ENCODE assay signal across 8 cellular contexts in the genomic region with DNA sequence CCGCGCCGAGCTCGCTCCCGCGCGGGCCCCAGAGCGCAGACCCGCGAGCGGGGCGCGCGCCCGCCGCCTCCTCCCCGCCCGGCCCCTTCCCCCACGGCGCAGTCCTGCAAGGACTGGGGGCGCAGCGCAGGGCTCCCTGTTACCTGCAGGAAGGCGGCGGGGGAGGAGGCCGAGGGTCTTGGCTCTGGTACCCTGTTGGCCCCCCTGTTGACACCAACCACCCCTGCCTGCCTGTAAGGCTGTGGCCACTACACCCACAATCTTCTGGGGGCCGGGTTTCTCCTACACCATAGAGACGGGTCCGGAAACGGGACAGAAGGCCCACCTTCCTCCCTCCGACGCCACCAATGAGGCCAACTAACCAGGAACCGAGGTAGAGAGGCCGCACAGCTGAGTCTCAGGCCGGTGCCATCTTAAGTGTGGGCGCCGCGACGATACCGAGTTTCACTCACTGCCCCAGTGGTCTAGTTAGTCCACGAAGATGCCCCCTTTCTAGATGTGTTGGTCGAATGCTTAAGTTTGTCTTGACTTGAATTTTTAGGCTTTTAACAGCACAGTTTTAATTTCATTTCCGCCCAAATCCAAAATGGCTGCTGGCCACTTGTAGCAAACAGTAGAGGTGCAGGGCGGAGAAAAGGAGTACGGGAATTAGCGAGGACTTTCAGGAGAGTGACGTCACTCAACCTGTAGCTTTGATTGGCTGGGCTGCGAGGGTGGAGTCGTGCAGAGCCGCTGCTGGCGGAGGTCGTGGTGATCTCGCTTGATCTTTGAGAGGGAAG. TPM values are rescaled to one million over a fixed set of nuclear protein-coding genes. Genes with fewer than 3 reads are reported as not detected.
DNase-seq lines count a peak whose midpoint lies in the region; TF ChIP-seq lines count a peak whose summit lies in the region.

A gene with protein sequence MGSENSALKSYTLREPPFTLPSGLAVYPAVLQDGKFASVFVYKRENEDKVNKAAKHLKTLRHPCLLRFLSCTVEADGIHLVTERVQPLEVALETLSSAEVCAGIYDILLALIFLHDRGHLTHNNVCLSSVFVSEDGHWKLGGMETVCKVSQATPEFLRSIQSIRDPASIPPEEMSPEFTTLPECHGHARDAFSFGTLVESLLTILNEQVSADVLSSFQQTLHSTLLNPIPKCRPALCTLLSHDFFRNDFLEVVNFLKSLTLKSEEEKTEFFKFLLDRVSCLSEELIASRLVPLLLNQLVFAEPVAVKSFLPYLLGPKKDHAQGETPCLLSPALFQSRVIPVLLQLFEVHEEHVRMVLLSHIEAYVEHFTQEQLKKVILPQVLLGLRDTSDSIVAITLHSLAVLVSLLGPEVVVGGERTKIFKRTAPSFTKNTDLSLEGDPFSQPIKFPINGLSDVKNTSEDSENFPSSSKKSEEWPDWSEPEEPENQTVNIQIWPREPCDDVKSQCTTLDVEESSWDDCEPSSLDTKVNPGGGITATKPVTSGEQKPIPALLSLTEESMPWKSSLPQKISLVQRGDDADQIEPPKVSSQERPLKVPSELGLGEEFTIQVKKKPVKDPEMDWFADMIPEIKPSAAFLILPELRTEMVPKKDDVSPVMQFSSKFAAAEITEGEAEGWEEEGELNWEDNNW (minus strand): TSS at position 252 of the 779 bp plus-strand sequence. CDS start 5,056 bp downstream, outside the sequence.

- H3K4me3 ChIP-seq in H7 (ENCODE audit: insufficient read depth, low read depth, low read length): peak within 1 kb of the TSS; percentile 90
- H3K4me3 ChIP-seq in fibroblast of the aortic adventitia (ENCODE audit: low read depth, low read length): peak within 1 kb of the TSS; percentile 88

- H3K27me3 Mint-ChIP-seq in nephron (ENCODE audit: low read depth): no peaks in the 10 kb centered on the region
- H3K27me3 Mint-ChIP-seq in stimulated activated naive CD8-positive, alpha-beta T cell treated with anti-CD3 and anti-CD28 coated beads, Interleukin-15, Interleukin-2, amounts not matched to agents 100 ng/mL and 50 ng/mL, for 24 hours: peaks cover 7% of the 10 kb centered on the region

- TF ChIP-seq CTCF in fibroblast of the aortic adventitia (IDR thresholded peaks at IDR 0.05; ENCODE audit: insufficient read depth, low read length) (no peak), nephron (IDR thresholded peaks at IDR 0.05; ENCODE audit: unreplicated experiment in 3 of 3) (no peak)

- H3K4me1 Mint-ChIP-seq in nephron: peaks cover 28% of the 10 kb centered on the region
- peaks cover 44% of the 10 kb centered on the region for H3K4me1 Mint-ChIP-seq in stimulated activated naive CD8-positive, alpha-beta T cell treated with anti-CD3 and anti-CD28 coated beads, Interleukin-15, Interleukin-2, amounts not matched to agents 100 ng/mL and 50 ng/mL, for 24 hours (ENCODE audit: low read depth)

- no peaks in the 10 kb centered on the region for H3K9me3 Mint-ChIP-seq in nephron
- H3K9me3 Mint-ChIP-seq in stimulated activated naive CD8-positive, alpha-beta T cell treated with anti-CD3 and anti-CD28 coated beads, Interleukin-15, Interleukin-2, amounts not matched to agents 100 ng/mL and 50 ng/mL, for 24 hours: no peaks in the 10 kb centered on the region

- H3K36me3 Mint-ChIP-seq in nephron (ENCODE audit: low read depth): peaks cover 1% of the 10 kb centered on the region
- H3K36me3 Mint-ChIP-seq in stimulated activated naive CD8-positive, alpha-beta T cell treated with anti-CD3 and anti-CD28 coated beads, Interleukin-15, Interleukin-2, amounts not matched to agents 100 ng/mL and 50 ng/mL, for 24 hours (ENCODE audit: low read depth): peaks cover 4% of the 10 kb centered on the region

- H3K36me3 ChIP-seq in H7 (replicated peaks; ENCODE audit: control insufficient read depth, insufficient read depth, low read length): no peaks in the 10 kb centered on the region

- peak; percentile 98 for DNase-seq in ELF-1 (ENCODE audit: low read depth, low spot score)
- peak; percentile 94 for DNase-seq in H7
- DNase-seq in M059J (ENCODE audit: low read depth): peak; percentile 97
- peak; percentile 94 to 95 for DNase-seq in SHP77 (lab: John Stamatoyannopoulos, UW)
- peak; percentile 95 for DNase-seq in activated effector memory CD4-positive, alpha-beta T cell treated with anti-CD3 and anti-CD28 coated beads, Interleukin-2, amount 50 U/mL, for 16 hours
- DNase-seq in fibroblast of the aortic adventitia (ENCODE audit: low read depth): peak; percentile 99

- peak within 1 kb of the TSS; percentile 83 to 95 (median 92) for H3K4me3 Mint-ChIP-seq in nephron
- H3K4me3 Mint-ChIP-seq in stimulated activated naive CD8-positive, alpha-beta T cell treated with anti-CD3 and anti-CD28 coated beads, Interleukin-15, Interleukin-2, amounts not matched to agents 100 ng/mL and 50 ng/mL, for 24 hours: peak within 1 kb of the TSS; percentile 86

- H3K27ac Mint-ChIP-seq in nephron: peak within 1 kb of the TSS; percentile 99
- H3K27ac Mint-ChIP-seq in stimulated activated naive CD8-positive, alpha-beta T cell treated with anti-CD3 and anti-CD28 coated beads, Interleukin-15, Interleukin-2, amounts not matched to agents 100 ng/mL and 50 ng/mL, for 24 hours: peak within 1 kb of the TSS; percentile 100

- H3K27me3 ChIP-seq in H7 (ENCODE audit: control insufficient read depth, insufficient read depth, low read length): peaks cover 4% of the 10 kb centered on the region; the same call in 1 of the 2 replicates

RNA-seq across cellular contexts. Expression of the gene that starts here (rescaled TPM):
- total RNA-seq in H7 (2014; rRNA removed; shearing (Covaris generic)): 5.9 and 8.5 TPM in 2 replicates
- 2.9 and 7.8 TPM in 2 replicates for total RNA-seq in M059J (2014; rRNA removed; shearing (Covaris generic))
- total RNA-seq in fibroblast of the aortic adventitia (ENCODE audit: low replicate concordance): 9.6 and 12.7 TPM in 2 replicates

Comparison
In these comparisons a context has a peak if more than half of its experiments do, and no peak if none do; other contexts are left out.
1. Peak in every context shown above with its lines: DNase-seq and H3K4me3 ChIP-seq.